In genomic region chr3:143070977-143071551, GRCh38 we compare ENCODE assay signal across 12 cellular contexts. TPM values are rescaled to one million over a fixed set of nuclear protein-coding genes. Genes with fewer than 3 reads are reported as not detected.
DNase-seq lines count a peak whose midpoint lies in the region; ATAC-seq, FAIRE-seq and TF ChIP-seq lines count a peak whose summit lies in the region.
"Had no signal": no experiment of that assay in that cellular context is flagged by ENCODE, and none has a peak within 500 bp of the region (broad histone marks: within the 10 kb centered on the region; RNA-seq: fewer than 3 reads in every experiment).

No MANE protein-coding gene starts in this region.

- H3K9ac ChIP-seq in OCI-LY3 (ENCODE audit: low read length), result no peak overlapping the region

- H3K36me3 Mint-ChIP-seq in T-helper 17 cell (ENCODE audit: low read depth), result no peaks in the 10 kb centered on the region
- H3K36me3 Mint-ChIP-seq in activated naive CD8-positive, alpha-beta T cell treated with anti-CD3 and anti-CD28 coated beads, Interleukin-2, amount 50 U/mL, for 24 hours (ENCODE audit: low read depth), result no peaks in the 10 kb centered on the region

- H3K4me3 Mint-ChIP-seq in T-helper 17 cell, result no peak overlapping the region
- H3K4me3 Mint-ChIP-seq in activated naive CD8-positive, alpha-beta T cell treated with anti-CD3 and anti-CD28 coated beads, Interleukin-2, amount 50 U/mL, for 24 hours, result no peak overlapping the region

- H3K9me3 ChIP-seq in OCI-LY3 (ENCODE audit: insufficient read depth, low read length), result no peaks in the 10 kb centered on the region
- H3K9me3 ChIP-seq in mucosa of descending colon, result no peaks in the 10 kb centered on the region
- no peaks in the 10 kb centered on the region for H3K9me3 ChIP-seq in T-helper 17 cell (ENCODE audit: control insufficient read depth, low read length, poor library complexity, severe bottlenecking)

- no peaks in the 10 kb centered on the region for H3K27me3 Mint-ChIP-seq in T-helper 17 cell
- H3K27me3 Mint-ChIP-seq in activated naive CD8-positive, alpha-beta T cell treated with anti-CD3 and anti-CD28 coated beads, Interleukin-2, amount 50 U/mL, for 24 hours, result no peaks in the 10 kb centered on the region

- no peaks in the 10 kb centered on the region for H3K27me3 ChIP-seq in OCI-LY3 (ENCODE audit: low read depth, low read length)

- ATAC-seq in esophagus mucosa, result peak; percentile 69
- peak; percentile 86 for ATAC-seq in mucosa of descending colon
- no peak for ATAC-seq in T-helper 17 cell
- no peak for ATAC-seq in activated naive CD8-positive, alpha-beta T cell treated with anti-CD3 and anti-CD28 coated beads, Interleukin-2, amount 50 U/mL, for 24 hours
- no peak for ATAC-seq in HG02678 (IDR thresholded peaks at IDR 0.05; ENCODE audit: unreplicated experiment)
- ATAC-seq: left lobe of liver had no signal

- FAIRE-seq in GM12892 (lab: Jason Lieb, UNC), result no peak

- TF ChIP-seq POLR2A in GM12892 (IDR thresholded peaks at IDR 0.05; ENCODE audit: low read depth, low read length), result no peak

- H3K36me3 ChIP-seq in OCI-LY3 (replicated peaks; ENCODE audit: low read depth, low read length), result no peaks in the 10 kb centered on the region
- H3K36me3 ChIP-seq in mucosa of descending colon (ENCODE audit: low read depth), result no peaks in the 10 kb centered on the region

- H2AFZ ChIP-seq in OCI-LY3 (ENCODE audit: low read depth, low read length), result no peak overlapping the region

- no peak overlapping the region for H3K27ac ChIP-seq in OCI-LY3 (ENCODE audit: low read length)

- no peaks in the 10 kb centered on the region for H3K79me2 ChIP-seq in OCI-LY3 (ENCODE audit: low read length)

- peak; percentile 90 for DNase-seq in GM03348 (ENCODE audit: low spot score)
- peak in 1 of 3 donors; percentile 34 for DNase-seq in mucosa of descending colon
- no peak for DNase-seq in T-helper 17 cell
- DNase-seq in GM12892 (ENCODE audit: insufficient read length), result no peak
- no peak for DNase-seq in activated naive CD8-positive, alpha-beta T cell treated with anti-CD3 and anti-CD28 coated beads, Interleukin-2, amount 50 U/mL, for 24 hours
- DNase-seq: DMS53; effector CD4-positive, alpha-beta T cell; NCI-H2029 treated with DMSO at 0.1 percent for 48 hours had no signal

- no peak overlapping the region for H3K27ac Mint-ChIP-seq in T-helper 17 cell
- no peak overlapping the region for H3K27ac Mint-ChIP-seq in activated naive CD8-positive, alpha-beta T cell treated with anti-CD3 and anti-CD28 coated beads, Interleukin-2, amount 50 U/mL, for 24 hours

- H4K20me1 ChIP-seq in OCI-LY3 (ENCODE audit: insufficient read depth, low read length), result no peaks in the 10 kb centered on the region

- peaks cover 3% of the 10 kb centered on the region for H3K4me1 Mint-ChIP-seq in T-helper 17 cell
- H3K4me1 Mint-ChIP-seq in activated naive CD8-positive, alpha-beta T cell treated with anti-CD3 and anti-CD28 coated beads, Interleukin-2, amount 50 U/mL, for 24 hours, result no peaks in the 10 kb centered on the region

- TF ChIP-seq CTCF in OCI-LY3 (IDR thresholded peaks at IDR 0.05; ENCODE audit: low read depth, low read length) (peak; percentile 14), mucosa of descending colon (IDR thresholded peaks at IDR 0.05) (no peak)

- no peak overlapping the region for H3K4me2 ChIP-seq in OCI-LY3 (ENCODE audit: low read length)

- intact Hi-C loops in mucosa of descending colon (cut with DNase I, micrococcal nuclease), result no loop called here

- H3K4me1 ChIP-seq in OCI-LY3 (ENCODE audit: low read length) (no peaks in the 10 kb centered on the region), mucosa of descending colon (ENCODE audit: low read depth) (no peaks in the 10 kb centered on the region)

- H3K4me3 ChIP-seq in OCI-LY3 (ENCODE audit: low read length) (no peak overlapping the region), mucosa of descending colon (no peak overlapping the region)

- no peaks in the 10 kb centered on the region for H3K9me3 Mint-ChIP-seq in activated naive CD8-positive, alpha-beta T cell treated with anti-CD3 and anti-CD28 coated beads, Interleukin-2, amount 50 U/mL, for 24 hours

RNA-seq across cellular contexts. Expression of gene CHST2, which starts 48.5 kb away (rescaled TPM):
- 1.5 TPM for total RNA-seq in esophagus mucosa
- 1 to 10 TPM; 1.1 to 3.2 (median 1.5) TPM for total RNA-seq in mucosa of descending colon
- 1 to 10 TPM; 1.8 to 2.2 TPM for total RNA-seq in T-helper 17 cell
- polyA plus RNA-seq in GM12892 (2012; ENCODE audit: missing spikeins), result 10.0 TPM

Comparison
In these comparisons a context has a peak if more than half of its experiments do, and no peak if none do; other contexts are left out.
1. ATAC-seq: peak in esophagus mucosa (single experiment) and mucosa of descending colon (single experiment); none in T-helper 17 cell (single experiment), activated naive CD8-positive, alpha-beta T cell treated with anti-CD3 and anti-CD28 coated beads, Interleukin-2, amount 50 U/mL, for 24 hours (single experiment) and HG02678 (single experiment).